ENCODE assay signal across 19 cellular contexts in the genomic region with DNA sequence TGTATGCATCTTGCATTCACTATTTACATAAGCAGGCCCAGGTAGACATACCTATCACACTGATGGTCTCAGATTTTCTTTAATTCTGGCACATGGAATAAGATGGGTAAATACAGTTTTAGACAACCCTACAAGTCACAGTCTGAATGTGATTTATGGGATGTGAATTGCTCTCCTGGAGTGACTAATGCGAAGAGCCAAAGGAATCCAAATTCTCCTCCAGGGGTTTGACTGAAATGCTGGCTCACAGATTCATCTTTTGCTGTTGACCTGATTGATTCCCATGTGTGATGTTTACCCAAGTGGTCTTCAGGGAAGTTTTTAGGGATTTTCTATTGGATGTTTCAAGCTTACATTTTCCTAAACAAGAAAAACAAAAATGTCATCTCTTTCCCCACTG.
DNase-seq lines count a peak whose midpoint lies in the region; ATAC-seq and TF ChIP-seq lines count a peak whose summit lies in the region.
"Had no signal": no experiment of that assay in that cellular context is flagged by ENCODE, and none has a peak within 500 bp of the region (broad histone marks: within the 10 kb centered on the region; RNA-seq: fewer than 3 reads in every experiment).

No MANE protein-coding gene starts in this region.

- no peak overlapping the region for H3K27ac Mint-ChIP-seq in natural killer cell treated with Interleukin-12 subunit alpha and Interleukin-12 subunit beta and Interleukin-15 and Interleukin-18, amount 100 ng/mL, for 72 hours
- H3K27ac Mint-ChIP-seq: CD14-positive monocyte, H9, IgD-negative memory B cell had no signal

- no peaks in the 10 kb centered on the region for H3K27me3 Mint-ChIP-seq in natural killer cell treated with Interleukin-12 subunit alpha and Interleukin-12 subunit beta and Interleukin-15 and Interleukin-18, amount 100 ng/mL, for 72 hours
- H3K27me3 Mint-ChIP-seq: IgD-negative memory B cell had no signal

- no peaks in the 10 kb centered on the region for H3K4me1 Mint-ChIP-seq in natural killer cell treated with Interleukin-12 subunit alpha and Interleukin-12 subunit beta and Interleukin-15 and Interleukin-18, amount 100 ng/mL, for 72 hours (ENCODE audit: low read depth in 2 of 2)
- H3K4me1 Mint-ChIP-seq: CD14-positive monocyte, H9, IgD-negative memory B cell had no signal

- no peak overlapping the region for H3K4me3 Mint-ChIP-seq in natural killer cell treated with Interleukin-12 subunit alpha and Interleukin-12 subunit beta and Interleukin-15 and Interleukin-18, amount 100 ng/mL, for 72 hours
- H3K4me3 Mint-ChIP-seq: CD14-positive monocyte, H9, IgD-negative memory B cell had no signal

- DNase-seq in AG10803 (ENCODE audit: low read depth), result peak; percentile 3
- peak; percentile 28 for DNase-seq in NCI-H226
- peak; percentile 16 for DNase-seq in epithelial cell of esophagus (ENCODE audit: low read depth)
- DNase-seq in kidney tubule cell (ENCODE audit: low spot score), result peak; percentile 42
- DNase-seq in activated gamma-delta T cell treated with Interleukin-2 at 50 U/mL for 16 hours, result no peak
- no peak for DNase-seq in natural killer cell treated with Interleukin-12 subunit alpha and Interleukin-12 subunit beta and Interleukin-15 and Interleukin-18, amount 100 ng/mL, for 72 hours (ENCODE audit: low spot score)
- no peak for DNase-seq in SW480 (ENCODE audit: low spot score)
- DNase-seq: COR-L47, H9, Kasumi-1, NCI-H1105, NCI-H2029, NCI-H510A, NCI-H82, SIG-M5 had no signal

- H3K36me3 Mint-ChIP-seq in natural killer cell treated with Interleukin-12 subunit alpha and Interleukin-12 subunit beta and Interleukin-15 and Interleukin-18, amount 100 ng/mL, for 72 hours, result no peaks in the 10 kb centered on the region
- H3K36me3 Mint-ChIP-seq: CD14-positive monocyte, IgD-negative memory B cell had no signal

- H3K9me3 Mint-ChIP-seq in natural killer cell treated with Interleukin-12 subunit alpha and Interleukin-12 subunit beta and Interleukin-15 and Interleukin-18, amount 100 ng/mL, for 72 hours, result peaks cover 7% of the 10 kb centered on the region
- H3K9me3 Mint-ChIP-seq: H9 had no signal

- TF ChIP-seq CTCF in AG10803 (conservative IDR thresholded peaks at IDR 0.05; ENCODE audit: low read length) (no peak), epithelial cell of esophagus (IDR thresholded peaks at IDR 0.05; ENCODE audit: insufficient read depth, low read depth, low read length, missing control alignments) (no peak)

- no peak overlapping the region for H3K4me3 ChIP-seq in AG10803 (ENCODE audit: low read length)
- H3K4me3 ChIP-seq in epithelial cell of esophagus (ENCODE audit: low read length), result no peak overlapping the region

- no peak for ATAC-seq in natural killer cell treated with Interleukin-12 subunit alpha and Interleukin-12 subunit beta and Interleukin-15 and Interleukin-18, amount 100 ng/mL, for 72 hours
- ATAC-seq in HG03159 (IDR thresholded peaks at IDR 0.05; ENCODE audit: unreplicated experiment), result no peak
- ATAC-seq: Panc1 had no signal

Comparison
In these comparisons a context has a peak if more than half of its experiments do, and no peak if none do; other contexts are left out.
1. DNase-seq: peak in AG10803 (single experiment), NCI-H226 (single experiment), epithelial cell of esophagus (single experiment) and kidney tubule cell (single experiment); none in activated gamma-delta T cell treated with Interleukin-2 at 50 U/mL for 16 hours (single experiment), natural killer cell treated with Interleukin-12 subunit alpha and Interleukin-12 subunit beta and Interleukin-15 and Interleukin-18, amount 100 ng/mL, for 72 hours (single experiment) and SW480 (single experiment).